8 cellular contexts compared by ENCODE assay signal in the genomic region with DNA sequence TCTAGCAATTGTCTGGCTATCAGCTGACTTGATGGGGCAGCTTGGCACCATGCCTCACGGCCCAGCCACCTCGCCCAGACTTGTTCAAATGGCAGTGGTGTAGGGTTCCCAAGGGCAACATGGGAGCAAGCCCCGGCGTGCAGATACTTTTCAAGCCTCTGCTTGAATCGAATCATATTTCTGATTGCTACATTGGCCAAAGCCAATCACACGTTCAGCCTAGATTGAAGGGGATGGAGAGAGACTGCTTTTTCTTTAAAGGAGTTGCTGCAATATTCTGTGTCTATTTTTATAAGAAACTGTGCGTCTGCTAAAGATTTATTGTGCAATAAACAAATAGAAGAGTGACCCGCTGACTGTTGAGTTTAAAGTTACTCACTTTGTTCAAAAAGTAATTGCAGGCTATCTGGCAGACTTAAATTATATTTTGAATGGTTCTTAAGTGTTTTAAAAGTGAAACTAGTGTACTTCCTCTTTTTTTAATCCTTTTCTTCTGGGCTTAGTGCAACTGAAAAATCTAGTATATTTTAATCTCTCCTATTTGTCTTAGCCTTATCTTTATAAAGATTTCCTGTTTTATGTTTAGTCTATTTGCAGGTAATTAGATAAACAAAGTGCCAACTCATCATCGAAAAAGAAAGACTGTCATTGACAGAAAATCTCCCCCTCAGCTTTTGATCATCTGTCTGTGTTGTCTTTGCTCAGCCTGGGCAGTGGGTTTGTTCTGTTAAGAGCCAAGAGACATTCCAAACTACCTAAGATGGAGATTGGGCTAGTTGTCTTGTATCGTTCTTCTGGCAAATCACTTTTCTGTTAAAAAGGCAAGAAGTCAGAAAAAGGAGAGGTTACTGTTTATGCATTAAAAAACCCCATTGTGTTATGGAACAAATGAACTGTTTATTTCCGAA.
DNase-seq lines count a peak whose midpoint lies in the region; ATAC-seq lines count a peak whose summit lies in the region.
"Had no signal": no experiment of that assay in that cellular context is flagged by ENCODE, and none has a peak within 500 bp of the region (broad histone marks: within the 10 kb centered on the region; RNA-seq: fewer than 3 reads in every experiment).

No MANE protein-coding gene starts in this region.

- H3K27me3 ChIP-seq in iPS-20b (ENCODE audit: insufficient read depth, low read length): no peaks in the 10 kb centered on the region
- H3K27me3 ChIP-seq: pancreas had no signal

- peaks cover 7% of the 10 kb centered on the region for H3K4me1 ChIP-seq in iPS-20b (ENCODE audit: insufficient read depth, low read length)
- H3K4me1 ChIP-seq: pancreas had no signal

- peak overlapping the region; percentile 42; the same call in 1 of the 2 replicates for H3K9ac ChIP-seq in iPS-20b (ENCODE audit: low read depth, low read length)

- no peak overlapping the region for H3K27ac ChIP-seq in iPS-20b (ENCODE audit: low read length)
- H3K27ac ChIP-seq: pancreas had no signal

- no peak overlapping the region for H3K4me3 ChIP-seq in iPS-20b (ENCODE audit: low read length)
- H3K4me3 ChIP-seq: pancreas had no signal

- peak; percentile 64 for ATAC-seq in GM19328 (IDR thresholded peaks at IDR 0.05; ENCODE audit: unreplicated experiment)

- H3K9me3 ChIP-seq in iPS-20b (ENCODE audit: insufficient read depth, low read depth, low read length): peaks cover 17% of the 10 kb centered on the region
- H3K9me3 ChIP-seq: pancreas had no signal

- DNase-seq in HT1080 (ENCODE audit: low read depth) (peak; percentile 13), SHP77 treated with DMSO at 0.1 percent for 48 hours (lab: John Stamatoyannopoulos, UW) (peak; percentile 74), midbrain (lab: John Stamatoyannopoulos, UW) (no peak), iPS-NIHi7 (ENCODE audit: extremely low spot score) (no peak), iPS-NIHi11 (ENCODE audit: low spot score) (no peak)
- DNase-seq: pancreas had no signal

- no peaks in the 10 kb centered on the region for H3K36me3 ChIP-seq in iPS-20b (ENCODE audit: insufficient read depth, low read depth, low read length)
- H3K36me3 ChIP-seq: pancreas had no signal

Comparison
In these comparisons a context has a peak if more than half of its experiments do, and no peak if none do; other contexts are left out.
1. DNase-seq: peak in HT1080 (single experiment) and SHP77 treated with DMSO at 0.1 percent for 48 hours (single experiment); none in midbrain (single experiment), iPS-NIHi7 (single experiment) and iPS-NIHi11 (single experiment).